ENCODE assay signal across 15 cellular contexts in genomic region chr14:74660863-74661262, GRCh38. TPM values are rescaled to one million over a fixed set of nuclear protein-coding genes. Genes with fewer than 3 reads are reported as not detected.
DNase-seq lines count a peak whose midpoint lies in the region; ATAC-seq, FAIRE-seq and TF ChIP-seq lines count a peak whose summit lies in the region.
"Had no signal": no experiment of that assay in that cellular context is flagged by ENCODE, and none has a peak within 500 bp of the region (broad histone marks: within the 10 kb centered on the region; RNA-seq: fewer than 3 reads in every experiment).

No MANE protein-coding gene starts in this region.

- no peak overlapping the region for H3K4me3 Mint-ChIP-seq in MCF 10A (ENCODE audit: unreplicated experiment)

- no peak overlapping the region for H3K4me2 ChIP-seq in endothelial cell of umbilical vein (ENCODE audit: insufficient read depth, low read length)

- H3K9me3 ChIP-seq in breast epithelium (no peaks in the 10 kb centered on the region), endothelial cell of umbilical vein (replicated peaks; ENCODE audit: control insufficient read depth, insufficient read depth, low read length) (no peaks in the 10 kb centered on the region), tibial artery (no peaks in the 10 kb centered on the region)

- no peak for TF ChIP-seq EP300 in Ishikawa (IDR thresholded peaks at IDR 0.05; ENCODE audit: borderline replicate concordance)

- intact Hi-C loops in breast epithelium (cut with DNase I; ENCODE audit: low total_unique reads) (loop anchor here (5.0 kb wide), 1 partner anchor 759 kb away; no protein-coding TSS in a partner anchor), MCF 10A (cut with micrococcal nuclease) (no loop called here), endothelial cell of umbilical vein (cut with micrococcal nuclease) (no loop called here), tibial artery (cut with DNase I; ENCODE audit: low total_unique reads) (no loop called here)

- no peak overlapping the region for H2AFZ ChIP-seq in endothelial cell of umbilical vein (ENCODE audit: low read depth, low read length)

- H3K27ac Mint-ChIP-seq in MCF 10A (ENCODE audit: low read depth, unreplicated experiment) = no peak overlapping the region

- CTCF ChIA-PET in MCF 10A (lab: Yijun Ruan, JAX) = interaction anchor here (1.2 kb wide), 1 partner anchor 74 kb away, joined by 5 read pairs; no protein-coding TSS in a partner anchor
- CTCF ChIA-PET in endothelial cell of umbilical vein (lab: Charles Lee) = interaction anchor here (1.1 to 2.7 kb wide), 3 partner anchors 14 to 52 kb away, joined by 4 to 14 read pairs (median 5); partner anchors contain the start of gene LTBP2

- H3K4me1 Mint-ChIP-seq in MCF 10A (ENCODE audit: insufficient read depth, unreplicated experiment) = peaks cover 17% of the 10 kb centered on the region

- FAIRE-seq in endothelial cell of umbilical vein (lab: Jason Lieb, UNC) = no peak

- no peaks in the 10 kb centered on the region for H3K9me1 ChIP-seq in endothelial cell of umbilical vein (replicated peaks; ENCODE audit: control insufficient read depth, extremely low read depth, insufficient read depth, low read length)

- H3K4me3 ChIP-seq in breast epithelium = no peak overlapping the region
- no peak overlapping the region for H3K4me3 ChIP-seq in endothelial cell of umbilical vein (replicated peaks in 1 of 3; ENCODE audit: insufficient read depth in 1 of 3, low read depth in 1 of 3, low read length in 3 of 3)
- H3K4me3 ChIP-seq in tibial artery = no peak overlapping the region

- no peak for TF ChIP-seq RAD21 in Ishikawa (IDR thresholded peaks at IDR 0.05; ENCODE audit: low read depth)

- H3K9ac ChIP-seq in endothelial cell of umbilical vein (replicated peaks; ENCODE audit: extremely low read depth, insufficient read depth, low read length) = no peak overlapping the region

- H3K9me3 Mint-ChIP-seq in MCF 10A (ENCODE audit: unreplicated experiment) = no peaks in the 10 kb centered on the region

- no peak for ATAC-seq in HG02588 (IDR thresholded peaks at IDR 0.05; ENCODE audit: unreplicated experiment)
- no peak for ATAC-seq in HG02840 (IDR thresholded peaks at IDR 0.05; ENCODE audit: low FRiP score, unreplicated experiment)
- ATAC-seq: Panc1 had no signal

- DNase-seq in breast epithelium (ENCODE audit: low spot score in 2 of 2) (no peak), MCF 10A (ENCODE audit: unreplicated experiment) (no peak), endothelial cell of umbilical vein (ENCODE audit: low read depth, low spot score) (no peak), tibial artery (no peak), foreskin melanocyte (no peak)
- DNase-seq: Karpas-422, NCI-H187, NCI-H446 treated with DMSO at 0.1 percent for 48 hours, NCI-H748 treated with DMSO at 0.1 percent for 48 hours, SHP77 treated with DMSO at 0.1 percent for 48 hours had no signal

- H3K36me3 ChIP-seq in breast epithelium (no peaks in the 10 kb centered on the region), endothelial cell of umbilical vein (ENCODE audit: control insufficient read depth in 2 of 2, extremely low read depth in 1 of 2, insufficient read depth in 2 of 2, low read length in 2 of 2) (peaks cover 20 to 25% of the 10 kb centered on the region in 2 experiments), tibial artery (peaks cover 5 to 17% (median 13%) of the 10 kb centered on the region in 3 donors)

- TF ChIP-seq POLR2A in breast epithelium (IDR thresholded peaks at IDR 0.05) (no peak), endothelial cell of umbilical vein (IDR thresholded peaks at IDR 0.05; ENCODE audit: low read depth, low read length) (no peak)

- TF ChIP-seq CTCF in breast epithelium (IDR thresholded peaks at IDR 0.05) = no peak
- no peak for TF ChIP-seq CTCF in MCF 10A (IDR thresholded peaks at IDR 0.05; ENCODE audit: unreplicated experiment)
- TF ChIP-seq CTCF in endothelial cell of umbilical vein (IDR thresholded peaks at IDR 0.05; ENCODE audit: extremely low read depth in 1 of 2, insufficient read depth in 1 of 2, low read depth in 1 of 2, low read length in 2 of 2) = no peak
- no peak for TF ChIP-seq CTCF in tibial artery (IDR thresholded peaks at IDR 0.05)

- H3K27me3 ChIP-seq in breast epithelium (no peaks in the 10 kb centered on the region), endothelial cell of umbilical vein (ENCODE audit: control insufficient read depth in 2 of 2, insufficient read depth in 2 of 2, low read length in 2 of 2) (no peaks in the 10 kb centered on the region), tibial artery (no peaks in the 10 kb centered on the region)

- H4K20me1 ChIP-seq in endothelial cell of umbilical vein (replicated peaks; ENCODE audit: control insufficient read depth, extremely low read depth, insufficient read depth, low read length) = no peaks in the 10 kb centered on the region

- no peaks in the 10 kb centered on the region for H3K27me3 Mint-ChIP-seq in MCF 10A (ENCODE audit: insufficient read depth, unreplicated experiment)

- H3K27ac ChIP-seq in breast epithelium = peak overlapping the region; percentile 34 to 37
- H3K27ac ChIP-seq in endothelial cell of umbilical vein (ENCODE audit: insufficient read depth, low read depth, low read length) = peak overlapping the region; percentile 86
- H3K27ac ChIP-seq in tibial artery = peak overlapping the region; percentile 79 to 87
- H3K27ac ChIP-seq: C4-2B had no signal

- no peaks in the 10 kb centered on the region for H3K79me2 ChIP-seq in endothelial cell of umbilical vein (ENCODE audit: control insufficient read depth, insufficient read depth, low read length)

- H3K4me1 ChIP-seq in breast epithelium (no peaks in the 10 kb centered on the region), endothelial cell of umbilical vein (ENCODE audit: control insufficient read depth, extremely low read depth, insufficient read depth, low read length) (peaks cover 32% of the 10 kb centered on the region), tibial artery (peaks cover 0 to 82% (median 57%) of the 10 kb centered on the region in 4 donors)

- dilution Hi-C loops in endothelial cell of umbilical vein (cut with MboI; ENCODE audit: extremely low pct_ligation_motif_present, low sequenced_read_pairs) = no loop called here

- H3K36me3 Mint-ChIP-seq in MCF 10A (ENCODE audit: insufficient read depth, unreplicated experiment) = peaks cover 56% of the 10 kb centered on the region

- BruUV-seq in MCF 10A (replicated peaks; lab: Mats Ljungman, UMichigan) (no TSS peak), endothelial cell of umbilical vein (replicated peaks; lab: Mats Ljungman, UMichigan) (no TSS peak)

- POLR2A ChIA-PET in MCF 10A (lab: Yijun Ruan, JAX) (no interaction called here), endothelial cell of umbilical vein (lab: Charles Lee) (no interaction called here)

TF ChIP-seq in endothelial cell of umbilical vein, 7 proteins besides CTCF, POLR2A, EP300 and RAD21:
- no peak for TF ChIP-seq POLR2AphosphoS5 (IDR thresholded peaks at IDR 0.05; ENCODE audit: insufficient read depth, low read depth, low read length)
- no peak for TF ChIP-seq GATA2 (IDR thresholded peaks at IDR 0.05; ENCODE audit: insufficient read depth, insufficient read length, low read depth, low read length)
- no peak for TF ChIP-seq EZH2 (IDR thresholded peaks at IDR 0.05; ENCODE audit: borderline replicate concordance, low read depth, low read length, severe bottlenecking)
- TF ChIP-seq FOS (IDR thresholded peaks at IDR 0.05; ENCODE audit: borderline replicate concordance, insufficient read depth, low read length) = no peak
- no peak for TF ChIP-seq MAX (IDR thresholded peaks at IDR 0.05; ENCODE audit: insufficient read depth, insufficient read length)
- no peak for TF ChIP-seq MYC (IDR thresholded peaks at IDR 0.05; ENCODE audit: low read depth, low read length)
- no peak for TF ChIP-seq JUN (IDR thresholded peaks at IDR 0.05; ENCODE audit: borderline replicate concordance, insufficient read depth, insufficient read length, low read depth)

RNA-seq across cellular contexts. Expression of gene LTBP2, which starts 48.8 kb away (rescaled TPM):
- total RNA-seq in breast epithelium (10 to 100 TPM; 34.7 to 91.1 (median 79.0) TPM), MCF 10A (2022) (9.1 and 16.8 TPM in 2 replicates), endothelial cell of umbilical vein (264 and 268 TPM in 2 replicates)
- 208 and 209 TPM in 2 replicates for polyA plus RNA-seq in endothelial cell of umbilical vein
- 182 and 200 TPM in 2 replicates for polyA plus RNA-seq in endothelial cell of umbilical vein (2011; cell fraction: cytosol; rRNA removed)
- 302 and 337 TPM in 2 replicates for polyA plus RNA-seq in endothelial cell of umbilical vein (2011; cell fraction: nucleus; rRNA removed)
- polyA plus RNA-seq in endothelial cell of umbilical vein (2012) = 319 and 426 TPM in 2 replicates
- 357 and 369 TPM in 2 replicates for polyA minus RNA-seq in endothelial cell of umbilical vein
- not detected for polyA minus RNA-seq in endothelial cell of umbilical vein (2011; cell fraction: cytosol; rRNA and poly(A)+ RNA removed)
- 150 and 213 TPM in 2 replicates for polyA minus RNA-seq in endothelial cell of umbilical vein (2011; cell fraction: nucleus; rRNA and poly(A)+ RNA removed)

RNA-seq across cellular contexts. Expression of gene AREL1, which starts 52.0 kb away (rescaled TPM):
- total RNA-seq in breast epithelium (10 to 100 TPM; 17.0 to 24.3 (median 24.0) TPM), MCF 10A (2022) (27.7 and 29.8 TPM in 2 replicates), endothelial cell of umbilical vein (46.4 and 50.3 TPM in 2 replicates)
- 67.2 and 87.1 TPM in 2 replicates for polyA plus RNA-seq in endothelial cell of umbilical vein
- 32.8 and 35.8 TPM in 2 replicates for polyA plus RNA-seq in endothelial cell of umbilical vein (2011; cell fraction: cytosol; rRNA removed)
- polyA plus RNA-seq in endothelial cell of umbilical vein (2011; cell fraction: nucleus; rRNA removed) = 120 and 158 TPM in 2 replicates
- 25.4 and 28.7 TPM in 2 replicates for polyA plus RNA-seq in endothelial cell of umbilical vein (2012)
- polyA minus RNA-seq in endothelial cell of umbilical vein = 221 and 264 TPM in 2 replicates
- polyA minus RNA-seq in endothelial cell of umbilical vein (2011; cell fraction: cytosol; rRNA and poly(A)+ RNA removed) = 20.8 TPM
- polyA minus RNA-seq in endothelial cell of umbilical vein (2011; cell fraction: nucleus; rRNA and poly(A)+ RNA removed) = 133 and 153 TPM in 2 replicates

RNA-seq across cellular contexts. Expression of gene FCF1, which starts 52.1 kb away (rescaled TPM):
- total RNA-seq in breast epithelium (10 to 100 TPM; 29.4 to 34.6 (median 33.8) TPM), MCF 10A (2022) (61.5 and 62.3 TPM in 2 replicates), endothelial cell of umbilical vein (57.8 and 58.2 TPM in 2 replicates)
- 24.4 and 26.2 TPM in 2 replicates for polyA plus RNA-seq in endothelial cell of umbilical vein
- 51.1 and 51.3 TPM in 2 replicates for polyA plus RNA-seq in endothelial cell of umbilical vein (2011; cell fraction: cytosol; rRNA removed)
- 24.9 and 32.5 TPM in 2 replicates for polyA plus RNA-seq in endothelial cell of umbilical vein (2011; cell fraction: nucleus; rRNA removed)
- polyA plus RNA-seq in endothelial cell of umbilical vein (2012) = 51.4 and 70.1 TPM in 2 replicates
- polyA minus RNA-seq in endothelial cell of umbilical vein = 39.9 and 50.5 TPM in 2 replicates
- polyA minus RNA-seq in endothelial cell of umbilical vein (2011; cell fraction: cytosol; rRNA and poly(A)+ RNA removed) = 15.2 TPM
- polyA minus RNA-seq in endothelial cell of umbilical vein (2011; cell fraction: nucleus; rRNA and poly(A)+ RNA removed) = 10.0 and 19.0 TPM in 2 replicates

Comparison
In these comparisons a context has a peak if more than half of its experiments do, and no peak if none do; other contexts are left out.
1. H3K27ac ChIP-seq: peak in every context shown above with its lines; median percentile 86 in endothelial cell of umbilical vein; 83 in tibial artery; 36 in breast epithelium.